8 cellular contexts compared by ENCODE assay signal in genomic region chr2:105888625-105889024, GRCh38.
DNase-seq lines count a peak whose midpoint lies in the region; ATAC-seq, FAIRE-seq and TF ChIP-seq lines count a peak whose summit lies in the region.
"Had no signal": no experiment of that assay in that cellular context is flagged by ENCODE, and none has a peak within 500 bp of the region (broad histone marks: within the 10 kb centered on the region; RNA-seq: fewer than 3 reads in every experiment).

No MANE protein-coding gene starts in this region.

- H3K9me3 Mint-ChIP-seq in HFFc6, result peaks cover 9% of the 10 kb centered on the region

- intact Hi-C loops in left lung (cut with DNase I), result no loop called here

- DNase-seq in D721Med (ENCODE audit: insufficient read length, low spot score), result no peak
- DNase-seq in HFFc6, result no peak
- no peak for DNase-seq in left lung
- DNase-seq in RCC 7860 (ENCODE audit: low spot score), result no peak
- DNase-seq: IMR-90 had no signal

- H3K27ac ChIP-seq in VCaP, result no peak overlapping the region
- H3K27ac ChIP-seq in left lung, result no peak overlapping the region

- no peak overlapping the region for H3K4me3 ChIP-seq in left lung

- peaks cover 0 to 10% of the 10 kb centered on the region in 2 donors for H3K36me3 ChIP-seq in left lung

- TF ChIP-seq CTCF in D721Med (IDR thresholded peaks at IDR 0.05; ENCODE audit: insufficient read depth, missing control alignments) (peak; percentile 19), HFFc6 (IDR thresholded peaks at IDR 0.05) (peak; percentile 31; the same call in 1 of the 2 replicates), VCaP (conservative IDR thresholded peaks at IDR 0.05) (0 out of 2 replicates have a peak, but pooled peaks have one; percentile 9), left lung (IDR thresholded peaks at IDR 0.05) (no peak)

- peaks cover 11% of the 10 kb centered on the region for H3K36me3 Mint-ChIP-seq in HFFc6 (ENCODE audit: low read depth)

- peaks cover 37% of the 10 kb centered on the region for H3K4me1 Mint-ChIP-seq in HFFc6 (ENCODE audit: low read depth)

- FAIRE-seq in D721Med (lab: Jason Lieb, UNC) (no peak), RCC 7860 (lab: Jason Lieb, UNC) (no peak)

- no peaks in the 10 kb centered on the region for H3K27me3 Mint-ChIP-seq in HFFc6 (ENCODE audit: insufficient read depth)

- peaks cover 0 to 4% of the 10 kb centered on the region in 2 donors for H3K9me3 ChIP-seq in left lung

- no peak overlapping the region for H3K27ac Mint-ChIP-seq in HFFc6

- H3K27me3 ChIP-seq in left lung, result no peaks in the 10 kb centered on the region

- peaks cover 0 to 14% of the 10 kb centered on the region in 2 donors for H3K4me1 ChIP-seq in left lung

- H3K4me3 Mint-ChIP-seq in HFFc6, result no peak overlapping the region

- peak; percentile 34 for ATAC-seq in left lung
- no peak for ATAC-seq in HG03520 (IDR thresholded peaks at IDR 0.05; ENCODE audit: unreplicated experiment)
- ATAC-seq in GM19351 (IDR thresholded peaks at IDR 0.05; ENCODE audit: unreplicated experiment), result no peak

Comparison
In these comparisons a context has a peak if more than half of its experiments do, and no peak if none do; other contexts are left out.
1. CTCF ChIP-seq: peak in D721Med (single experiment), HFFc6 (single experiment) and VCaP (single experiment); none in left lung (0 of 2).